ENCODE assay signal across 10 cellular contexts in the genomic region with DNA sequence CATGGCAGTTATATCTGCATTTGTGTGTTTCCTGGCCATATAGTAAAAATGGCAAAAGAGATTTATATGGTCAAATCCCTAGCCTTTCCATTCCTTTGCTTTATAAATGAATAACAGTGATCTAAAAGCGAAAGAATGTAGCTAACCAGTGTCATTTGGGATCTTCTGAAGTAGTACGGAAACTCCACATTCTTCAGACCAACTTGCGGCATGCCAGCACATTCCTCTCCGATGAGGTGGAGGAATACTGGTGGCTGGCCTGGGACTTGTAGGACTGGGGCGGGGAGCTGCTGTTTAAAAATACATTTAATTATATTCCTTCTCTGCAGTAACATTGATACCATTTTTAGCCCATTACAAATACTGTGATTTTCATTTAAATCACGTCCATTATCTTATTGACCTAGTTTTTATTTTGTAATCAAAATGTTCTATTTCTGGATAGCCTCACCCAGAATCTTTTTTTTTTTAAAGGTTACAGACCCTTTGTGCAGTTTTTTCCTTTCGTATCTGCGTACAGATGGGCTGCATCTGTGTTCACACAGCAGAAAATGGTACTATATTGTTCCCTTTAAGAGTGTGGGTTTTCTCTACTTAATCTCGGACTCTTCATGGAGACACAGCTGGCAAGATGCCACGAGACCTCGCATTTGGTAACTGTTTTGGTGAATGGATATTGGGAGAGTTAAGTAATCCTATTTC.
DNase-seq lines count a peak whose midpoint lies in the region; ATAC-seq, FAIRE-seq and TF ChIP-seq lines count a peak whose summit lies in the region.
"Had no signal": no experiment of that assay in that cellular context is flagged by ENCODE, and none has a peak within 500 bp of the region (broad histone marks: within the 10 kb centered on the region; RNA-seq: fewer than 3 reads in every experiment).

No MANE protein-coding gene starts in this region.

- no peak overlapping the region for H4K5ac ChIP-seq in mesendoderm (ENCODE audit: low read length)

- DNase-seq in NCI-H1048 (lab: John Stamatoyannopoulos, UW) (peak; percentile 10), epidermal melanocyte (ENCODE audit: insufficient read length, low spot score) (peak; percentile 97), mesendoderm (peak; percentile 99), NCI-H2029 (lab: John Stamatoyannopoulos, UW) (no peak), NCI-H146 treated with DMSO at 0.1 percent for 48 hours (lab: John Stamatoyannopoulos, UW; ENCODE audit: unreplicated experiment) (no peak)
- DNase-seq in CD8-positive, alpha-beta T cell = no peak
- DNase-seq: NCI-H1436 had no signal

- H3K79me1 ChIP-seq in mesendoderm (ENCODE audit: low read length) = peaks cover 4% of the 10 kb centered on the region

- intact Hi-C loops in CD8-positive, alpha-beta T cell (cut with DNase I, micrococcal nuclease) = no loop called here

- peaks cover 6% of the 10 kb centered on the region for H3K79me2 ChIP-seq in mesendoderm (ENCODE audit: control insufficient read depth, insufficient read depth, low read length)

- H3K4me1 ChIP-seq in mesendoderm (ENCODE audit: control insufficient read depth, low read depth, low read length) = peaks cover 33% of the 10 kb centered on the region
- H3K4me1 ChIP-seq in CD8-positive, alpha-beta T cell (ENCODE audit: insufficient read depth, low read length) = no peaks in the 10 kb centered on the region

- H3K4ac ChIP-seq in mesendoderm (ENCODE audit: low read depth, low read length) = peak overlapping the region; percentile 96

- no peak overlapping the region for H4K8ac ChIP-seq in mesendoderm (ENCODE audit: low read depth, low read length)

- no CpG with 5 or more reads among the region's 11 CpGs for WGBS in mesendoderm (ENCODE audit: extremely low coverage, insufficient coverage, low lambda C conversion rate)

- POLR2A ChIA-PET in CD8-positive, alpha-beta T cell (lab: Charles Lee) = no interaction called here

- no peak overlapping the region for H3K27ac Mint-ChIP-seq in CD8-positive, alpha-beta T cell

- peaks cover 29% of the 10 kb centered on the region for H3K27me3 Mint-ChIP-seq in CD8-positive, alpha-beta T cell (ENCODE audit: low read depth)

- H3K4me1 Mint-ChIP-seq in CD8-positive, alpha-beta T cell (ENCODE audit: low read depth) = no peaks in the 10 kb centered on the region

- peak overlapping the region; percentile 79 for H3K27ac ChIP-seq in mesendoderm (ENCODE audit: low read depth, low read length)
- H3K27ac ChIP-seq in CD8-positive, alpha-beta T cell (ENCODE audit: low read depth, low read length) = no peak overlapping the region
- H3K27ac ChIP-seq: C4-2B had no signal

- no peak overlapping the region for H2AK5ac ChIP-seq in mesendoderm (ENCODE audit: low read length)

- peak; percentile 99 for FAIRE-seq in A204.1 (lab: Jason Lieb, UNC)

- H2BK5ac ChIP-seq in mesendoderm (ENCODE audit: low read length) = peak overlapping the region; percentile 52

- H3K23ac ChIP-seq in mesendoderm (ENCODE audit: low read length) = no peak overlapping the region

- no peaks in the 10 kb centered on the region for H3K36me3 ChIP-seq in mesendoderm (ENCODE audit: control insufficient read depth, insufficient read depth, low read length)
- no peaks in the 10 kb centered on the region for H3K36me3 ChIP-seq in CD8-positive, alpha-beta T cell (ENCODE audit: insufficient read depth, low read length)

- H3K4me3 Mint-ChIP-seq in CD8-positive, alpha-beta T cell = no peak overlapping the region

- H3K56ac ChIP-seq in mesendoderm (ENCODE audit: low read length) = peak overlapping the region; percentile 59

- H3K9ac ChIP-seq in mesendoderm (ENCODE audit: low read length) = no peak overlapping the region

- no peaks in the 10 kb centered on the region for H3K9me3 Mint-ChIP-seq in CD8-positive, alpha-beta T cell

- TF ChIP-seq CTCF in CD8-positive, alpha-beta T cell (IDR thresholded peaks at IDR 0.05) = no peak

- no peak overlapping the region for H3K4me2 ChIP-seq in mesendoderm (ENCODE audit: low read length)

- H2BK15ac ChIP-seq in mesendoderm (replicated peaks; ENCODE audit: low read depth) = no peak overlapping the region

- no peak overlapping the region for H2BK120ac ChIP-seq in mesendoderm (ENCODE audit: low read depth, low read length)

- no peak overlapping the region for H3K4me3 ChIP-seq in mesendoderm (ENCODE audit: low read length)
- no peak overlapping the region for H3K4me3 ChIP-seq in CD8-positive, alpha-beta T cell (ENCODE audit: low read depth, low read length)

- no peaks in the 10 kb centered on the region for H3K27me3 ChIP-seq in mesendoderm (ENCODE audit: insufficient read depth, low read length, poor library complexity)
- no peaks in the 10 kb centered on the region for H3K27me3 ChIP-seq in CD8-positive, alpha-beta T cell (ENCODE audit: insufficient read depth, low read length)

- H3K36me3 Mint-ChIP-seq in CD8-positive, alpha-beta T cell = no peaks in the 10 kb centered on the region

- no peak for ATAC-seq in CD8-positive, alpha-beta T cell
- no peak for ATAC-seq in HG02970 (IDR thresholded peaks at IDR 0.05; ENCODE audit: low FRiP score, unreplicated experiment)

- CTCF ChIA-PET in CD8-positive, alpha-beta T cell (lab: Charles Lee) = interaction anchor here (0.6 kb wide), 1 partner anchor 1537 kb away, joined by 3 read pairs; no protein-coding TSS in a partner anchor

- no peaks in the 10 kb centered on the region for H3K9me3 ChIP-seq in CD8-positive, alpha-beta T cell (ENCODE audit: low read length)

- H3K18ac ChIP-seq in mesendoderm (ENCODE audit: low read length) = peak overlapping the region; percentile 96

Comparison
In these comparisons a context has a peak if more than half of its experiments do, and no peak if none do; other contexts are left out.
1. DNase-seq: peak in NCI-H1048 (single experiment), epidermal melanocyte (single experiment) and mesendoderm (single experiment); none in CD8-positive, alpha-beta T cell (0 of 7), NCI-H2029 (single experiment) and NCI-H146 treated with DMSO at 0.1 percent for 48 hours (single experiment).